ENCODE assay signal across 8 cellular contexts in the genomic region with DNA sequence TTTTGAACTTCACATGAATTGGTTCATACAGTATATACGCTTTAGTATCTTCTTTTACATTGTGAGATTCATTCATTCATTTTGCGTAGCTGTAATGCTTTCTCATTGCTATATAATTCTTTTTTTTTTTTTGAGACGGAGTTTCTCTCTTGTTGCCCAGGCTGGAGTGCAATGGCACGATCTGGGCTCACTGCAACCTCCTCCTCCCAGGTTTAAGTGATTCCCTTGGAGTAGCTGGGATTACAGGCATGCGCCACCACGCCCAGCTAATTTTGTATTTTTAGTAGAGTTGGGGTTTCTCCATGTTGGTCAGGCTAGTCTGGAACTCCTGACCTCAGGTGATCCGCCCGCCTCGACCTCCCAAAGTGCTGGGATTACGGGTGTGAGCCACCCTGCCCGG. TPM values are rescaled to one million over a fixed set of nuclear protein-coding genes. Genes with fewer than 3 reads are reported as not detected.
DNase-seq lines count a peak whose midpoint lies in the region; ATAC-seq and TF ChIP-seq lines count a peak whose summit lies in the region.
"Not testable (repeated sequence)": the region's sequence is repeated elsewhere in the genome, so short reads cannot be mapped to it uniquely, and the experiment has no call there.

No MANE protein-coding gene starts in this region.

- POLR2A ChIA-PET in HEK293 (lab: Yijun Ruan, JAX) (interaction anchor here (0.6 to 1.7 kb wide), 2 partner anchors 31 to 242 kb away, joined by 3 to 4 read pairs; no protein-coding TSS in a partner anchor), PC-9 (lab: Charles Lee; ENCODE audit: unreplicated experiment) (interaction anchor here (0.6 kb wide), 1 partner anchor 35 kb away, joined by 3 read pairs; no protein-coding TSS in a partner anchor)

- H3K9ac ChIP-seq in BLaER1, result peak overlapping the region; percentile 84
- H3K9ac ChIP-seq in skeletal muscle satellite cell (ENCODE audit: low read depth, low read length), result peak overlapping the region; percentile 93

- DNase-seq in PC-9; activated T-cell treated with anti-CD3 and anti-CD28 coated beads, Interleukin-2, amount 50 U/mL, for 4 hours; chondrocyte (ENCODE audit: low spot score); cardiac muscle cell (ENCODE audit: low read depth in 1 of 2, low spot score in 1 of 2): not testable (repeated sequence)

- peaks cover 53% of the 10 kb centered on the region for H3K79me2 ChIP-seq in PC-9 (ENCODE audit: low read depth)

- 0 out of 2 replicates have a peak overlapping the region, but pooled peaks have one; percentile 87 for H2AFZ ChIP-seq in PC-9

- TF ChIP-seq CTCF in HEK293 (tag by site-specific recombination; IDR thresholded peaks at IDR 0.05); PC-9 (conservative IDR thresholded peaks at IDR 0.05); chondrocyte (IDR thresholded peaks at IDR 0.05); cardiac muscle cell (IDR thresholded peaks at IDR 0.05; ENCODE audit: low read depth, low read length): not testable (repeated sequence)

- not testable (repeated sequence) for H3K9me3 ChIP-seq in BLaER1; HEK293 (ENCODE audit: control insufficient read depth, insufficient read depth, low read depth, low read length); PC-9 (ENCODE audit: insufficient read depth, low read depth); cardiac muscle cell (ENCODE audit: low read depth); muscle layer of duodenum (ENCODE audit: control insufficient read depth in 1 of 2, low read length in 2 of 2); skeletal muscle satellite cell (replicated peaks; ENCODE audit: low read length)

- peaks cover 15% of the 10 kb centered on the region for H3F3A ChIP-seq in PC-9 (ENCODE audit: insufficient read depth, low read depth)

- not testable (repeated sequence) for H3K9me3 Mint-ChIP-seq in activated T-cell treated with anti-CD3 and anti-CD28 coated beads, Interleukin-2, amount 50 U/mL, for 4 hours; chondrocyte (ENCODE audit: low read depth)

- H3K27me3 Mint-ChIP-seq in activated T-cell treated with anti-CD3 and anti-CD28 coated beads, Interleukin-2, amount 50 U/mL, for 4 hours (ENCODE audit: low read depth); chondrocyte (ENCODE audit: low read depth): not testable (repeated sequence)

- intact Hi-C loops in PC-9 (cut with micrococcal nuclease; ENCODE audit: unreplicated experiment), result not testable (repeated sequence)

- H3K4me1 Mint-ChIP-seq in activated T-cell treated with anti-CD3 and anti-CD28 coated beads, Interleukin-2, amount 50 U/mL, for 4 hours (ENCODE audit: low read depth), result peaks cover 45% of the 10 kb centered on the region
- H3K4me1 Mint-ChIP-seq in chondrocyte (ENCODE audit: low read depth), result peaks cover 48% of the 10 kb centered on the region

- CTCF ChIA-PET in HEK293 (lab: Yijun Ruan, JAX), result interaction anchor here (0.6 to 1.4 kb wide), 2 partner anchors 20 to 347 kb away, joined by 5 to 8 read pairs; no protein-coding TSS in a partner anchor
- CTCF ChIA-PET in PC-9 (lab: Charles Lee), result not testable (repeated sequence)

- peak overlapping the region; percentile 99 for H3K4me3 Mint-ChIP-seq in activated T-cell treated with anti-CD3 and anti-CD28 coated beads, Interleukin-2, amount 50 U/mL, for 4 hours
- peak overlapping the region; percentile 14 for H3K4me3 Mint-ChIP-seq in chondrocyte (ENCODE audit: unreplicated experiment)

- peaks cover 13% of the 10 kb centered on the region for H3K36me3 Mint-ChIP-seq in activated T-cell treated with anti-CD3 and anti-CD28 coated beads, Interleukin-2, amount 50 U/mL, for 4 hours (ENCODE audit: insufficient read depth)
- not testable (repeated sequence) for H3K36me3 Mint-ChIP-seq in chondrocyte (ENCODE audit: low read depth)

- ATAC-seq in activated T-cell treated with anti-CD3 and anti-CD28 coated beads, Interleukin-2, amount 50 U/mL, for 4 hours, result not testable (repeated sequence)

- not testable (repeated sequence) for H3K27me3 ChIP-seq in BLaER1; PC-9 (ENCODE audit: insufficient read depth, low read depth); cardiac muscle cell; muscle layer of duodenum (ENCODE audit: low read depth, low read length); skeletal muscle satellite cell (ENCODE audit: control insufficient read depth, insufficient read depth, low read length)

- not testable (repeated sequence) for H3K27ac ChIP-seq in BLaER1; HEK293 (ENCODE audit: extremely low read depth, low read depth, low read length); PC-9; cardiac muscle cell; muscle layer of duodenum (ENCODE audit: low read length)

- H3K9me2 ChIP-seq in PC-9 (ENCODE audit: insufficient read depth), result not testable (repeated sequence)

- H3K4me1 ChIP-seq in BLaER1 (peaks cover 47% of the 10 kb centered on the region), PC-9 (replicated peaks; ENCODE audit: insufficient read depth) (peaks cover 34% of the 10 kb centered on the region), muscle layer of duodenum (ENCODE audit: control insufficient read depth in 1 of 2, insufficient read depth in 2 of 2, low read length in 2 of 2) (peaks cover 10 to 31% of the 10 kb centered on the region in 2 donors)
- not testable (repeated sequence) for H3K4me1 ChIP-seq in HEK293 (ENCODE audit: control insufficient read depth, insufficient read depth, low read length); cardiac muscle cell (ENCODE audit: low read depth); skeletal muscle satellite cell (ENCODE audit: control insufficient read depth, insufficient read depth, low read length)

- not testable (repeated sequence) for H3K27ac Mint-ChIP-seq in chondrocyte (ENCODE audit: unreplicated experiment)

- H4K20me1 ChIP-seq in BLaER1, result peaks cover 17% of the 10 kb centered on the region; the same call in 1 of the 2 replicates
- not testable (repeated sequence) for H4K20me1 ChIP-seq in PC-9 (ENCODE audit: insufficient read depth)

- peak overlapping the region; percentile 80 for H3K4me2 ChIP-seq in BLaER1
- peak overlapping the region; percentile 90 for H3K4me2 ChIP-seq in PC-9
- peak overlapping the region; percentile 84 for H3K4me2 ChIP-seq in skeletal muscle satellite cell (ENCODE audit: low read length)

- H3K4me3 ChIP-seq in BLaER1 (peak overlapping the region; percentile 79), HEK293 (ENCODE audit: low read depth, low read length) (peak overlapping the region; percentile 81; the same call in 1 of the 2 replicates), PC-9 (peak overlapping the region; percentile 73), cardiac muscle cell (peak overlapping the region; percentile 84), muscle layer of duodenum (ENCODE audit: low read depth in 1 of 2, low read length in 2 of 2) (peak overlapping the region; percentile 86 to 92), skeletal muscle satellite cell (ENCODE audit: low read length) (peak overlapping the region; percentile 98)

- not testable (repeated sequence) for BruUV-seq in PC-9 (replicated peaks; lab: Mats Ljungman, UMichigan)

- not testable (repeated sequence) for H3K36me3 ChIP-seq in BLaER1; HEK293 (ENCODE audit: control insufficient read depth in 2 of 2, insufficient read depth in 1 of 2, low read length in 2 of 2); PC-9 (ENCODE audit: low read depth); cardiac muscle cell; muscle layer of duodenum (ENCODE audit: control insufficient read depth in 1 of 2, insufficient read depth in 2 of 2, low read length in 2 of 2); skeletal muscle satellite cell (ENCODE audit: insufficient read depth, low read length)

TF ChIP-seq in HEK293, 187 proteins besides CTCF, POLR2A, EP300 and RAD21:
- TF ChIP-seq ZNF394 (tag by site-specific recombination; IDR thresholded peaks at IDR 0.05; ENCODE audit: borderline replicate concordance) (peak; percentile 66), ZBTB17 (tag by site-specific recombination; IDR thresholded peaks at IDR 0.05) (peak; percentile 46; the same call in 1 of the 2 replicates)

RNA-seq across cellular contexts. Expression of gene MRPL35, which starts 1.3 kb away (rescaled TPM):
- total RNA-seq in PC-9 (2021) (25.2 and 28.1 TPM in 2 replicates), chondrocyte (22.6 to 33.0 TPM (median 24.5 TPM) in 3 replicates), cardiac muscle cell (22.1 and 22.6 TPM in 2 replicates)
- total RNA-seq in activated T-cell treated with anti-CD3 and anti-CD28 coated beads, Interleukin-2, amount 50 U/mL, for 4 hours, result 10 to 100 TPM; 68.3 to 84.8 (median 71.1) TPM
- 24.4 and 30.2 TPM in 2 replicates for polyA plus RNA-seq in cardiac muscle cell
- 45.9 and 60.1 TPM in 2 replicates for total RNA-seq in skeletal muscle satellite cell (2012; rRNA removed)

RNA-seq across cellular contexts. Expression of gene IMMT, which starts 5.3 kb away (rescaled TPM):
- total RNA-seq in PC-9 (2021), result 108 and 114 TPM in 2 replicates
- total RNA-seq in activated T-cell treated with anti-CD3 and anti-CD28 coated beads, Interleukin-2, amount 50 U/mL, for 4 hours, result 100 to 1,000 TPM; 135 to 166 (median 143) TPM
- 62.3 to 75.0 TPM (median 70.1 TPM) in 3 replicates for total RNA-seq in chondrocyte
- total RNA-seq in cardiac muscle cell, result 107 and 112 TPM in 2 replicates
- 188 and 196 TPM in 2 replicates for polyA plus RNA-seq in cardiac muscle cell
- 72.7 and 78.1 TPM in 2 replicates for total RNA-seq in skeletal muscle satellite cell (2012; rRNA removed)
